ENCODE assay signal across 2 cellular contexts in the genomic region with DNA sequence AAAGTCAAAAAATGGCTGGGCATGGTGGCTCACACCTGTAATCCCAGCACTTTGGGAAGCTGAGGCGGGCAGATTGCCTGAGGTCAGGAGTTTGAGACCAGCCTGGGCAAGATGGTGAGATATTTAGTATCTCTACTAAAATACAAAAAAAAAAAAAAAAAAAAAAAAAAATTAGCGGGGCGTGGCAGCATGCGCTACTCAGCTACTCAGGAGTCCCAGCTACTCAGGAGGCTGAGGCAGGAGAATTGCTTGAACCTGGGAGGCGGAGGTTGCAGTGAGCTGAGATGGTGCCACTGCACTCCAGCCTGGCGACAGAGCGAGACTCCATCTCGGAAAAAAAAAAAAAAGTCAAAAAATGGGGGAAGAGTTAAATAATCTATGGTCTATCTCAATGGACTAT.
A peak's percentile ranks its signal among the peaks of the same experiment; 100 is the strongest.
DNase-seq lines count a peak whose midpoint lies in the region; ATAC-seq, FAIRE-seq and TF ChIP-seq lines count a peak whose summit lies in the region.
"Not testable (repeated sequence)": the region's sequence is repeated elsewhere in the genome, so short reads cannot be mapped to it uniquely, and the experiment has no call there.

No MANE protein-coding gene starts in this region.

- not testable (repeated sequence) for DNase-seq in K562 (ENCODE audit: extremely low read depth in 1 of 4, low spot score in 3 of 4)

- H3K9ac ChIP-seq in K562 (ENCODE audit: insufficient read depth in 1 of 2, low read depth in 2 of 2, low read length in 2 of 2), result not testable (repeated sequence)

- 100% methylated on average over 1 of the region's 8 CpGs for WGBS in K562 (ENCODE audit: insufficient coverage, low coverage, missing lambda C conversion rate)

- not testable (repeated sequence) for TF ChIP-seq EP300 in K562 (IDR thresholded peaks at IDR 0.05; ENCODE audit: low read length)

- CTCF ChIA-PET in HEK293 (lab: Yijun Ruan, JAX); K562 (lab: Yijun Ruan, JAX; ENCODE audit: low intra/inter-chr PET ratio): not testable (repeated sequence)

- in situ Hi-C loops in K562 (cut with MboI), result not testable (repeated sequence)

- not testable (repeated sequence) for H2AFZ ChIP-seq in K562 (ENCODE audit: low read depth, low read length)

- H3K4me2 ChIP-seq in K562 (ENCODE audit: insufficient read depth, low read length), result not testable (repeated sequence)

- not testable (repeated sequence) for TF ChIP-seq POLR2A in K562 (conservative IDR thresholded peaks at IDR 0.05)

- not testable (repeated sequence) for H3K9me3 ChIP-seq in HEK293 (ENCODE audit: control insufficient read depth, insufficient read depth, low read depth, low read length); K562 (replicated peaks; ENCODE audit: control insufficient read depth, insufficient read depth, low read depth, low read length)

- intact Hi-C loops in K562 (cut with micrococcal nuclease), result loop anchor here (10.0 kb wide), 1 partner anchor 130 kb away; no protein-coding TSS in a partner anchor

- not testable (repeated sequence) for TF ChIP-seq CTCF in HEK293 (tag by site-specific recombination; IDR thresholded peaks at IDR 0.05); K562 (IDR thresholded peaks at IDR 0.05 in 2 of 3, conservative IDR thresholded peaks at IDR 0.05 in 1 of 3; ENCODE audit: insufficient read depth in 2 of 3, low read depth in 1 of 3, low read length in 3 of 3)

- H3K4me1 ChIP-seq in HEK293 (ENCODE audit: control insufficient read depth, insufficient read depth, low read length); K562 (replicated peaks in 1 of 2; ENCODE audit: control insufficient read depth in 2 of 2, insufficient read depth in 2 of 2, low read length in 2 of 2): not testable (repeated sequence)

- not testable (repeated sequence) for H3K79me2 ChIP-seq in K562 (ENCODE audit: control insufficient read depth, insufficient read depth, low read length)

- H3K36me3 ChIP-seq in HEK293 (ENCODE audit: control insufficient read depth in 2 of 2, insufficient read depth in 1 of 2, low read length in 2 of 2), result not testable (repeated sequence)
- peaks cover 13% of the 10 kb centered on the region; the same call in 2 of the 3 replicates for H3K36me3 ChIP-seq in K562 (ENCODE audit: control insufficient read depth, insufficient read depth, low read length)

- not testable (repeated sequence) for H3K9me1 ChIP-seq in K562 (ENCODE audit: control insufficient read depth, insufficient read depth, low read length)

- not testable (repeated sequence) for H3K27ac ChIP-seq in HEK293 (ENCODE audit: extremely low read depth, low read depth, low read length); K562 (ENCODE audit: extremely low read depth, low read depth, low read length)

- TF ChIP-seq RAD21 in K562 (CRISPR knock-in tag; conservative IDR thresholded peaks at IDR 0.05 in 1 of 2, IDR thresholded peaks at IDR 0.05 in 1 of 2), result not testable (repeated sequence)

- not testable (repeated sequence) for BruUV-seq in K562 (replicated peaks; lab: Mats Ljungman, UMichigan)

- not testable (repeated sequence) for H4K20me1 ChIP-seq in K562 (replicated peaks; ENCODE audit: control insufficient read depth, insufficient read depth, low read length)

- not testable (repeated sequence) for FAIRE-seq in K562 (lab: Jason Lieb, UNC)

- not testable (repeated sequence) for H3K27me3 ChIP-seq in K562 (ENCODE audit: control insufficient read depth in 2 of 2, insufficient read depth in 2 of 2, low read length in 2 of 2)

- not testable (repeated sequence) for H3K4me3 ChIP-seq in HEK293 (ENCODE audit: low read depth, low read length); K562

- ATAC-seq in K562, result not testable (repeated sequence)

- POLR2A ChIA-PET in HEK293 (lab: Yijun Ruan, JAX), result interaction anchor here (0.7 kb wide), 1 partner anchor 862 kb away, joined by 3 read pairs; no protein-coding TSS in a partner anchor
- POLR2A ChIA-PET in K562 (lab: Yijun Ruan, JAX), result not testable (repeated sequence)

TF ChIP-seq in HEK293, 187 proteins besides CTCF, POLR2A, EP300 and RAD21:
- TF ChIP-seq ZNF394 (tag by site-specific recombination; IDR thresholded peaks at IDR 0.05; ENCODE audit: borderline replicate concordance), result 0 out of 2 replicates have a peak, but pooled peaks have one; percentile 36
- TF ChIP-seq, protein P1, sequence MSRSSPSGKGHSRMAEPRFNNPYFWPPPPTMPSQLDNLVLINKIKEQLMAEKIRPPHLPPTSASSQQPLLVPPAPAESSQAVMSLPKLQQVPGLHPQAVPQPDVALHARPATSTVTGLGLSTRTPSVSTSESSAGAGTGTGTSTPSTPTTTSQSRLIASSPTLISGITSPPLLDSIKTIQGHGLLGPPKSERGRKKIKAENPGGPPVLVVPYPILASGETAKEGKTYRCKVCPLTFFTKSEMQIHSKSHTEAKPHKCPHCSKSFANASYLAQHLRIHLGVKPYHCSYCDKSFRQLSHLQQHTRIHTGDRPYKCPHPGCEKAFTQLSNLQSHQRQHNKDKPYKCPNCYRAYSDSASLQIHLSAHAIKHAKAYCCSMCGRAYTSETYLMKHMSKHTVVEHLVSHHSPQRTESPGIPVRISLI (tag by site-specific recombination; IDR thresholded peaks at IDR 0.05), result 0 out of 2 replicates have a peak, but pooled peaks have one; percentile 42
TF ChIP-seq in HEK293: peak in this region for 2; not testable (repeated sequence) for 185.

TF ChIP-seq in K562, 482 proteins besides CTCF, POLR2A, EP300 and RAD21:
- TF ChIP-seq, protein P2, sequence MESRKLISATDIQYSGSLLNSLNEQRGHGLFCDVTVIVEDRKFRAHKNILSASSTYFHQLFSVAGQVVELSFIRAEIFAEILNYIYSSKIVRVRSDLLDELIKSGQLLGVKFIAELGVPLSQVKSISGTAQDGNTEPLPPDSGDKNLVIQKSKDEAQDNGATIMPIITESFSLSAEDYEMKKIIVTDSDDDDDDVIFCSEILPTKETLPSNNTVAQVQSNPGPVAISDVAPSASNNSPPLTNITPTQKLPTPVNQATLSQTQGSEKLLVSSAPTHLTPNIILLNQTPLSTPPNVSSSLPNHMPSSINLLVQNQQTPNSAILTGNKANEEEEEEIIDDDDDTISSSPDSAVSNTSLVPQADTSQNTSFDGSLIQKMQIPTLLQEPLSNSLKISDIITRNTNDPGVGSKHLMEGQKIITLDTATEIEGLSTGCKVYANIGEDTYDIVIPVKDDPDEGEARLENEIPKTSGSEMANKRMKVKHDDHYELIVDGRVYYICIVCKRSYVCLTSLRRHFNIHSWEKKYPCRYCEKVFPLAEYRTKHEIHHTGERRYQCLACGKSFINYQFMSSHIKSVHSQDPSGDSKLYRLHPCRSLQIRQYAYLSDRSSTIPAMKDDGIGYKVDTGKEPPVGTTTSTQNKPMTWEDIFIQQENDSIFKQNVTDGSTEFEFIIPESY (CRISPR knock-in tag; IDR thresholded peaks at IDR 0.05), result peak; percentile 92
